In genomic region chr16:20002936-20003335, GRCh38 we compare ENCODE assay signal across 6 cellular contexts.
"Had no signal": no experiment of that assay in that cellular context is flagged by ENCODE, and none has a peak within 500 bp of the region (broad histone marks: within the 10 kb centered on the region; RNA-seq: fewer than 3 reads in every experiment).

No MANE protein-coding gene starts in this region.

- H3K27ac ChIP-seq: HL-60, KMS-11 had no signal

- DNase-seq: IMR-90, KBM-7, KG1 had no signal

- FAIRE-seq: HTR-8/SVneo had no signal

- H3K4me2 ChIP-seq: KMS-11 had no signal

- H3K9ac ChIP-seq: KMS-11 had no signal
